ENCODE assay signal across 1 cellular context in the genomic region with DNA sequence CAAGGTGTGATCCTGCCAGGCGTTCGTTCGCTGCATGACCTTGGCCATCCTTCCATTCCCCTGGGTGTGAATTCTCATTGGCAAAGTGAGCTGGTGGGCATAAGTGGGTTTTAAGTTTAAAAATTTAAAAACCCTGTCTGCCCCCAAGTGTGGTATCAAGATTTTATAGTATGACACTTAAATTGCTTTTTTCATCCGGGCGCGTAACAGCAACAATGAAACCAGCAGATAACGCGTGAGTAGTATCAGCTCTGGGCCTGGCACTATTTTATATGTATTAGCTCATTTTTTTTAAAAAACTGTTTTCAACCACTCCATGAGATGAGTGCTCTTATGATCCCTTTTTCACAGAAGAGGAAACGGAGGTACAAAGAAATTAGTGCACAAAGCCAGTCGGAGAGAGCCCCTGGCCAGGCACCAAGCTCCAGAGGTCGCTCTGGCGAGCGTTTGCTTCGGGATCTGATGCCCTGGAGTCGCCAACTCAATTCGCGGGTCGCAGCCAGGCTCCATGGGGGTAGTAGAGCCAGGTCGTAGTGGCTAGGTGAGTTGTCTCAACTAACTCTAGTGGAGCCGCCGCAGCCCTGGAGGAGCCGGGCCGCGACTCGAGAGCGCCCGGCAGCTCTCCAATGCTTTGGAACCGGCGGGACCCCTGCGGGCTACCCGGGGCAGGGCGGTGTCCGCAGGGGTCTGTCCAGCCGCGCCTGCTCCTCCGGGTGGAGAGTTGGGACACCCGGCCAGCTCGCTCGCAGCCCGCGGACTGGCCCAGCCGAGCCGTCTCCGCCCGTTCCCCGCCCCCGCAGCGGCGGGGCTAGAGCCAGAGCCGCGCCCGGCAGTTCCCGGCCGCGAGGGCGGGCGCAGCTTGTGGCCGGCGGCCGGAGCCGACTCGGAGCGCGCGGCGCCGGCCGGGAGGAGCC.
TF ChIP-seq lines count a peak whose summit lies in the region.

A gene with protein sequence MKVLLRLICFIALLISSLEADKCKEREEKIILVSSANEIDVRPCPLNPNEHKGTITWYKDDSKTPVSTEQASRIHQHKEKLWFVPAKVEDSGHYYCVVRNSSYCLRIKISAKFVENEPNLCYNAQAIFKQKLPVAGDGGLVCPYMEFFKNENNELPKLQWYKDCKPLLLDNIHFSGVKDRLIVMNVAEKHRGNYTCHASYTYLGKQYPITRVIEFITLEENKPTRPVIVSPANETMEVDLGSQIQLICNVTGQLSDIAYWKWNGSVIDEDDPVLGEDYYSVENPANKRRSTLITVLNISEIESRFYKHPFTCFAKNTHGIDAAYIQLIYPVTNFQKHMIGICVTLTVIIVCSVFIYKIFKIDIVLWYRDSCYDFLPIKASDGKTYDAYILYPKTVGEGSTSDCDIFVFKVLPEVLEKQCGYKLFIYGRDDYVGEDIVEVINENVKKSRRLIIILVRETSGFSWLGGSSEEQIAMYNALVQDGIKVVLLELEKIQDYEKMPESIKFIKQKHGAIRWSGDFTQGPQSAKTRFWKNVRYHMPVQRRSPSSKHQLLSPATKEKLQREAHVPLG (plus strand): TSS at position 832 of the 914 bp plus-strand sequence. CDS start 14,979 bp downstream, outside the sequence.

TF ChIP-seq in K562, 482 proteins besides CTCF, POLR2A, EP300 and RAD21 (continued from another document and continues in another):
- TF ChIP-seq, protein P1, sequence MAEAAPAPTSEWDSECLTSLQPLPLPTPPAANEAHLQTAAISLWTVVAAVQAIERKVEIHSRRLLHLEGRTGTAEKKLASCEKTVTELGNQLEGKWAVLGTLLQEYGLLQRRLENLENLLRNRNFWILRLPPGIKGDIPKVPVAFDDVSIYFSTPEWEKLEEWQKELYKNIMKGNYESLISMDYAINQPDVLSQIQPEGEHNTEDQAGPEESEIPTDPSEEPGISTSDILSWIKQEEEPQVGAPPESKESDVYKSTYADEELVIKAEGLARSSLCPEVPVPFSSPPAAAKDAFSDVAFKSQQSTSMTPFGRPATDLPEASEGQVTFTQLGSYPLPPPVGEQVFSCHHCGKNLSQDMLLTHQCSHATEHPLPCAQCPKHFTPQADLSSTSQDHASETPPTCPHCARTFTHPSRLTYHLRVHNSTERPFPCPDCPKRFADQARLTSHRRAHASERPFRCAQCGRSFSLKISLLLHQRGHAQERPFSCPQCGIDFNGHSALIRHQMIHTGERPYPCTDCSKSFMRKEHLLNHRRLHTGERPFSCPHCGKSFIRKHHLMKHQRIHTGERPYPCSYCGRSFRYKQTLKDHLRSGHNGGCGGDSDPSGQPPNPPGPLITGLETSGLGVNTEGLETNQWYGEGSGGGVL (CRISPR knock-in tag; IDR thresholded peaks at IDR 0.05) = no peak
- no peak for TF ChIP-seq PRDM10 (IDR thresholded peaks at IDR 0.05; ENCODE audit: partially characterized antibody)
- TF ChIP-seq SMAD4 (CRISPR knock-in tag; conservative IDR thresholded peaks at IDR 0.05) = peak; percentile 54; the same call in 1 of the 2 replicates
- TF ChIP-seq ARNT (IDR thresholded peaks at IDR 0.05) = no peak
- TF ChIP-seq RBFOX2 (IDR thresholded peaks at IDR 0.05; ENCODE audit: low read depth, low read length) = peak; percentile 59
- no peak for TF ChIP-seq FOXM1 (IDR thresholded peaks at IDR 0.05; ENCODE audit: low read depth)
- no peak for TF ChIP-seq FOXM1 (CRISPR knock-in tag; IDR thresholded peaks at IDR 0.05; ENCODE audit: low read depth)
- no peak for TF ChIP-seq ZFP36 (IDR thresholded peaks at IDR 0.05; ENCODE audit: low read depth, low read length, partially characterized antibody)
- no peak for TF ChIP-seq HIVEP1 (CRISPR knock-in tag; IDR thresholded peaks at IDR 0.05)
- TF ChIP-seq EGR1 (conservative IDR thresholded peaks at IDR 0.05) = peak; percentile 66; the same call in 1 of the 2 replicates
- no peak for TF ChIP-seq ZNF263 (CRISPR knock-in tag; IDR thresholded peaks at IDR 0.05; ENCODE audit: borderline replicate concordance)
- TF ChIP-seq CREM (IDR thresholded peaks at IDR 0.05; ENCODE audit: low read depth) = no peak
- no peak for TF ChIP-seq ZNF12 (CRISPR knock-in tag; IDR thresholded peaks at IDR 0.05)
- no peak for TF ChIP-seq ZNF431 (CRISPR knock-in tag; IDR thresholded peaks at IDR 0.05)
- TF ChIP-seq CREB5 (CRISPR knock-in tag; IDR thresholded peaks at IDR 0.05) = no peak
- no peak for TF ChIP-seq SIX5 (IDR thresholded peaks at IDR 0.05; ENCODE audit: borderline replicate concordance in 1 of 2, insufficient read depth in 1 of 2, low read depth in 1 of 2, low read length in 2 of 2)
- TF ChIP-seq, protein P2, sequence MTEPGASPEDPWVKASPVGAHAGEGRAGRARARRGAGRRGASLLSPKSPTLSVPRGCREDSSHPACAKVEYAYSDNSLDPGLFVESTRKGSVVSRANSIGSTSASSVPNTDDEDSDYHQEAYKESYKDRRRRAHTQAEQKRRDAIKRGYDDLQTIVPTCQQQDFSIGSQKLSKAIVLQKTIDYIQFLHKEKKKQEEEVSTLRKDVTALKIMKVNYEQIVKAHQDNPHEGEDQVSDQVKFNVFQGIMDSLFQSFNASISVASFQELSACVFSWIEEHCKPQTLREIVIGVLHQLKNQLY (CRISPR knock-in tag; conservative IDR thresholded peaks at IDR 0.05) = no peak
- TF ChIP-seq DACH1 (IDR thresholded peaks at IDR 0.05; ENCODE audit: partially characterized antibody) = no peak
- TF ChIP-seq ZNF184 (CRISPR knock-in tag; IDR thresholded peaks at IDR 0.05) = no peak
- no peak for TF ChIP-seq GABPB2 (CRISPR knock-in tag; conservative IDR thresholded peaks at IDR 0.05)
- TF ChIP-seq NRF1 (conservative IDR thresholded peaks at IDR 0.05 in 1 of 2, IDR thresholded peaks at IDR 0.05 in 1 of 2) = peak; percentile 32 to 35; a peak in 1 of 4 replicates
- TF ChIP-seq MXD1 (CRISPR knock-in tag; IDR thresholded peaks at IDR 0.05; ENCODE audit: borderline replicate concordance, poor library complexity, severe bottlenecking) = no peak
- no peak for TF ChIP-seq SNIP1 (IDR thresholded peaks at IDR 0.05; ENCODE audit: low read depth)
- TF ChIP-seq BRF1 (IDR thresholded peaks at IDR 0.05; ENCODE audit: borderline replicate concordance, extremely low read depth, insufficient read length) = no peak
- no peak; a peak in 1 of 4 replicates for TF ChIP-seq NONO (IDR thresholded peaks at IDR 0.05; ENCODE audit: low read depth in 2 of 2, low read length in 1 of 2)
- no peak for TF ChIP-seq CBX8 (IDR thresholded peaks at IDR 0.05; ENCODE audit: borderline replicate concordance, extremely low read depth, low read depth, low read length, poor library complexity, severe bottlenecking)
- TF ChIP-seq, protein P3, sequence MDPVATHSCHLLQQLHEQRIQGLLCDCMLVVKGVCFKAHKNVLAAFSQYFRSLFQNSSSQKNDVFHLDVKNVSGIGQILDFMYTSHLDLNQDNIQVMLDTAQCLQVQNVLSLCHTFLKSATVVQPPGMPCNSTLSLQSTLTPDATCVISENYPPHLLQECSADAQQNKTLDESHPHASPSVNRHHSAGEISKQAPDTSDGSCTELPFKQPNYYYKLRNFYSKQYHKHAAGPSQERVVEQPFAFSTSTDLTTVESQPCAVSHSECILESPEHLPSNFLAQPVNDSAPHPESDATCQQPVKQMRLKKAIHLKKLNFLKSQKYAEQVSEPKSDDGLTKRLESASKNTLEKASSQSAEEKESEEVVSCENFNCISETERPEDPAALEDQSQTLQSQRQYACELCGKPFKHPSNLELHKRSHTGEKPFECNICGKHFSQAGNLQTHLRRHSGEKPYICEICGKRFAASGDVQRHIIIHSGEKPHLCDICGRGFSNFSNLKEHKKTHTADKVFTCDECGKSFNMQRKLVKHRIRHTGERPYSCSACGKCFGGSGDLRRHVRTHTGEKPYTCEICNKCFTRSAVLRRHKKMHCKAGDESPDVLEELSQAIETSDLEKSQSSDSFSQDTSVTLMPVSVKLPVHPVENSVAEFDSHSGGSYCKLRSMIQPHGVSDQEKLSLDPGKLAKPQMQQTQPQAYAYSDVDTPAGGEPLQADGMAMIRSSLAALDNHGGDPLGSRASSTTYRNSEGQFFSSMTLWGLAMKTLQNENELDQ (CRISPR knock-in tag; IDR thresholded peaks at IDR 0.05; ENCODE audit: borderline replicate concordance) = no peak
- no peak for TF ChIP-seq PTRF (tag; IDR thresholded peaks at IDR 0.05)
- peak; percentile 55 for TF ChIP-seq U2AF1 (optimal IDR thresholded peaks at IDR 0.05; ENCODE audit: low read depth, low read length)
- TF ChIP-seq, protein P4, sequence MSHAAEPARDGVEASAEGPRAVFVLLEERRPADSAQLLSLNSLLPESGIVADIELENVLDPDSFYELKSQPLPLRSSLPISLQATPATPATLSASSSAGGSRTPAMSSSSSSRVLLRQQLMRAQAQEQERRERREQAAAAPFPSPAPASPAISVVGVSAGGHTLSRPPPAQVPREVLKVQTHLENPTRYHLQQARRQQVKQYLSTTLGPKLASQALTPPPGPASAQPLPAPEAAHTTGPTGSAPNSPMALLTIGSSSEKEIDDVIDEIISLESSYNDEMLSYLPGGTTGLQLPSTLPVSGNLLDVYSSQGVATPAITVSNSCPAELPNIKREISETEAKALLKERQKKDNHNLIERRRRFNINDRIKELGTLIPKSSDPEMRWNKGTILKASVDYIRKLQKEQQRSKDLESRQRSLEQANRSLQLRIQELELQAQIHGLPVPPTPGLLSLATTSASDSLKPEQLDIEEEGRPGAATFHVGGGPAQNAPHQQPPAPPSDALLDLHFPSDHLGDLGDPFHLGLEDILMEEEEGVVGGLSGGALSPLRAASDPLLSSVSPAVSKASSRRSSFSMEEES (CRISPR knock-in tag; IDR thresholded peaks at IDR 0.05) = no peak
- no peak for TF ChIP-seq ZNF79 (CRISPR knock-in tag; IDR thresholded peaks at IDR 0.05; ENCODE audit: low read depth)
- TF ChIP-seq BRD4 (IDR thresholded peaks at IDR 0.05) = no peak
- TF ChIP-seq SIN3B (IDR thresholded peaks at IDR 0.05; ENCODE audit: low read depth) = 0 out of 2 replicates have a peak, but pooled peaks have one; percentile 9
- peak; percentile 19; the same call in 1 of the 2 replicates for TF ChIP-seq MYC (IDR thresholded peaks at IDR 0.05; ENCODE audit: low read depth, low read length)
- TF ChIP-seq MYC (CRISPR knock-in tag; IDR thresholded peaks at IDR 0.05; ENCODE audit: borderline replicate concordance, low read depth) = no peak
- TF ChIP-seq TARDBP (IDR thresholded peaks at IDR 0.05) = no peak
- TF ChIP-seq ZNF436 (CRISPR knock-in tag; IDR thresholded peaks at IDR 0.05) = no peak
- no peak for TF ChIP-seq ZNF57 (CRISPR knock-in tag; IDR thresholded peaks at IDR 0.05)
- TF ChIP-seq TAL1 (IDR thresholded peaks at IDR 0.05) = no peak
- no peak for TF ChIP-seq RUNX1 (IDR thresholded peaks at IDR 0.05; ENCODE audit: low read depth)
- TF ChIP-seq RBM17 (IDR thresholded peaks at IDR 0.05; ENCODE audit: borderline replicate concordance, low read depth, low read length) = no peak
- TF ChIP-seq ZNF174 (CRISPR knock-in tag; IDR thresholded peaks at IDR 0.05) = no peak
- TF ChIP-seq E2F4 (CRISPR knock-in tag; IDR thresholded peaks at IDR 0.05; ENCODE audit: low read depth) = no peak
- TF ChIP-seq GATAD2A (IDR thresholded peaks at IDR 0.05) = no peak
- TF ChIP-seq ILF3 (IDR thresholded peaks at IDR 0.05; ENCODE audit: borderline replicate concordance) = no peak
- no peak for TF ChIP-seq PKNOX1 (IDR thresholded peaks at IDR 0.05)
